13 cellular contexts compared by ENCODE assay signal in the genomic region with DNA sequence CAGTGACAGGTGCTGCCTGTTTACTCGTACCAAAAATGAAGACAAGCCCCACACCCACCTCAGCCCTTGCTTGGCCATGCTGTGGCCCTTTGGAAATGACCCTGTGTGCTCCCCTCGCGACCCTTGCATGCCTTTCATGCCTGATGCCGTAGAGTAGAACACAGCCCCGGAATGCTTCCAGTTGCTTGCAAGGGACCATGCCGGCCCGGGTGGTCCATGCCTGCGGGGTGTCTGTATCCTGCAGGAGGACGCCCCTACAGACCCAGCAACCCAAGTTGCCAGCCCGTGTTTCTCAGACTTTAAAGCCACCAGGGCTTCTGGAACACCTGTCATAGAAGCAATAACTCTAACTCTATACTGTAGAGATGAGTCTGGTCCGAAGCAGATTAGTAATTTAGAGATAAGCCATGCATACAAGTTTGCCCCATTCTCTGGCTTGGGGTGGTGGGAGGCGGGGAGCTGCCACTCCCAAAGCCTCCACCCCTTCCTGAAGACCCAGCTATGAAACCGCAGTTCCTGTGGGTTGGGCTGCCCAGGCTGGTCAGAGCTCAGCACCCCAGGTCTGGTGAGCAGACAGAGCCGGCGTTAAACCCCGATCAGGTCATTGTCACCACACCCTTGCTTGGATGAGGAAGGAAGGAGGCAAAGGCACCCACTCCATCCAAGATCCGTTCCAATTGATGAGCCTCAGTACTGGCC.
"Had no signal": no experiment of that assay in that cellular context is flagged by ENCODE, and none has a peak within 500 bp of the region (broad histone marks: within the 10 kb centered on the region; RNA-seq: fewer than 3 reads in every experiment).

No MANE protein-coding gene starts in this region.

- ATAC-seq: activated T-helper 17 cell treated with anti-CD3 and anti-CD28 coated beads, Interleukin-2, amount 50 U/mL, for 72 hours; esophagus mucosa had no signal

- H3K27me3 ChIP-seq: adrenal gland, ovary, stomach had no signal

- H3K9me3 ChIP-seq: adrenal gland, ovary, stomach, thoracic aorta had no signal

- H3K4me1 ChIP-seq: stomach had no signal

- H3K27ac ChIP-seq: ovary, stomach, thoracic aorta, WERI-Rb-1 had no signal

- H3K4me3 ChIP-seq: adrenal gland, ovary, stomach, thoracic aorta had no signal

- H3K36me3 ChIP-seq: adrenal gland, ovary, thoracic aorta, WERI-Rb-1 had no signal

- DNase-seq: activated CD4-positive, alpha-beta T cell treated with anti-CD3 and anti-CD28 coated beads for 4 hours; activated naive CD4-positive, alpha-beta T cell treated with anti-CD3 and anti-CD28 coated beads, Interleukin-2, amount 50 U/mL, for 16 hours; dermis blood vessel endothelial cell; left ventricle myocardium superior; mesendoderm; ovary; stimulated activated CD4-positive, alpha-beta T cell treated with anti-CD3 and anti-CD28 coated beads, Interleukin-4, amount 100 ng/mL, for 4 hours; WERI-Rb-1 had no signal
